In the genomic region with DNA sequence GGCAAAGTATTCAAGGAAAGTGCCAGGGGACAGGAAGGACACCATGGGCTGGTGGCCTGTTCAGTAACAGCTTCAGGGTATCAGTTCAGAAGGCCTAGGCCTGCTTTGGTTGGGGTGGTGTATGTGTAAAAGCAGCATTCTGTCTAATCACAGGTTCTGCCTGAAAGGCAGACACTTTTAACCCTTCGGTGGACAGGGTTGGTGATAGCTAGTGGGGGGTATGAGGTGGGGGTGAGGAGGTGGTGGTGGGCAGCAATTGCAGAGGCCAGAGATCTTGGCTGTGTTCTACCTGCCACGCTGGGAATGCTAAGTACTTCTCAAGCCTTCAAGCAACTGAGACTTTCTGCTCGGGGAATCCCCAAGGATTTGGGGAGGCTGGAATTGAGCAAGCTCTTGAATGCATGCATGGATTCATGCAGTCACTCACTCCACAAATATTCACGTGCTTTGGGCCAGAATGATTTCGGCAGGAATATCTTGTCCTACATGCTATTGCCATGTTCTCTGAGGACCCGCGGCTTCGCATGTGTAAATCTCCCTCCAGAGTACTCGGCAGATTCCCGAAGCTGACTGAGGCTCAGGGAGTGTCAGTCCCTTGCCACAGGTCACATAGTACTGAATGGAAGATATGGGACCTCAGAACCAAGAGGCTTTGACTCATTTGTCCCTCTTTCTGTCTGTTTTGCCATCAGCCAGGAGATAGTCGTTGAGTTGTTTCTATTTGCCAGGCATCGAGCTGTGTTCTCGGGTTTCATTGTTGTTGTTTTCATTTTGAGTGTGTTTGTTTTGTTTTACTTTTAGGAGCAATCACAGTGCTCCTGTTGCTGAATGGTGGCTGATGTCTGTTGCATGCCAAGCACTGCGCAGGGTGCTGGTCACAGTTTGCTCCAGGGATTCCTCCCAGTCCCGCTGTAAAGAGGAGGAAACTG, we compare ENCODE assay signal across 11 cellular contexts.
DNase-seq lines count a peak whose midpoint lies in the region; ATAC-seq lines count a peak whose summit lies in the region.
"Had no signal": no experiment of that assay in that cellular context is flagged by ENCODE, and none has a peak within 500 bp of the region (broad histone marks: within the 10 kb centered on the region; RNA-seq: fewer than 3 reads in every experiment).

No MANE protein-coding gene starts in this region.

- H3K4me3 ChIP-seq in thymus (ENCODE audit: low read length), result no peak overlapping the region

- no peaks in the 10 kb centered on the region for H3K27me3 Mint-ChIP-seq in activated T-cell treated with anti-CD3 and anti-CD28 coated beads, Interleukin-2, amount 50 U/mL, for 72 hours (ENCODE audit: low read depth)
- H3K27me3 Mint-ChIP-seq in activated naive CD8-positive, alpha-beta T cell treated with anti-CD3 and anti-CD28 coated beads, Interleukin-2, amount 50 U/mL, for 24 hours, result no peaks in the 10 kb centered on the region
- peaks cover 4% of the 10 kb centered on the region in 3 donors for H3K27me3 Mint-ChIP-seq in immature natural killer cell (ENCODE audit: low read depth in 3 of 3)

- no peaks in the 10 kb centered on the region for H3K9me3 ChIP-seq in thymus (ENCODE audit: control insufficient read depth)

- peaks cover 18% of the 10 kb centered on the region for H3K4me1 ChIP-seq in thymus (ENCODE audit: control insufficient read depth, insufficient read depth, low read length)

- no peak for DNase-seq in activated T-cell treated with anti-CD3 and anti-CD28 coated beads, Interleukin-2, amount 50 U/mL, for 72 hours
- DNase-seq in activated T-cell treated with anti-CD3 and anti-CD28 coated beads, Interleukin-2, amount 50 U/mL, for 48 hours, result no peak
- DNase-seq in activated naive CD8-positive, alpha-beta T cell treated with anti-CD3 and anti-CD28 coated beads, Interleukin-2, amount 50 U/mL, for 24 hours, result no peak
- DNase-seq in immature natural killer cell, result no peak
- DNase-seq in kidney glomerular epithelial cell (lab: John Stamatoyannopoulos, UW), result no peak
- DNase-seq in NCI-H1417 (lab: John Stamatoyannopoulos, UW), result no peak
- no peak for DNase-seq in left lobe of liver (ENCODE audit: low spot score)
- DNase-seq: mesendoderm, NCI-H2171 treated with DMSO at 0.1 percent for 48 hours had no signal

- H3K27ac ChIP-seq in thymus (ENCODE audit: low read depth), result peak overlapping the region; percentile 21
- H3K27ac ChIP-seq: HL-60 had no signal

- peaks cover 5% of the 10 kb centered on the region for H3K36me3 ChIP-seq in thymus (ENCODE audit: control insufficient read depth, insufficient read depth)

- peaks cover 2% of the 10 kb centered on the region in 2 donors for H3K36me3 Mint-ChIP-seq in activated T-cell treated with anti-CD3 and anti-CD28 coated beads, Interleukin-2, amount 50 U/mL, for 72 hours (ENCODE audit: insufficient read depth in 2 of 2)
- H3K36me3 Mint-ChIP-seq in activated naive CD8-positive, alpha-beta T cell treated with anti-CD3 and anti-CD28 coated beads, Interleukin-2, amount 50 U/mL, for 24 hours (ENCODE audit: low read depth), result peaks cover 4% of the 10 kb centered on the region
- H3K36me3 Mint-ChIP-seq in immature natural killer cell, result peaks cover 0 to 13% (median 0%) of the 10 kb centered on the region in 3 donors

- no peaks in the 10 kb centered on the region for H3K9me3 Mint-ChIP-seq in activated T-cell treated with anti-CD3 and anti-CD28 coated beads, Interleukin-2, amount 50 U/mL, for 72 hours
- no peaks in the 10 kb centered on the region for H3K9me3 Mint-ChIP-seq in activated naive CD8-positive, alpha-beta T cell treated with anti-CD3 and anti-CD28 coated beads, Interleukin-2, amount 50 U/mL, for 24 hours
- H3K9me3 Mint-ChIP-seq in immature natural killer cell, result no peaks in the 10 kb centered on the region

- peak overlapping the region; percentile 5 for H3K27ac Mint-ChIP-seq in activated T-cell treated with anti-CD3 and anti-CD28 coated beads, Interleukin-2, amount 50 U/mL, for 72 hours
- H3K27ac Mint-ChIP-seq in activated naive CD8-positive, alpha-beta T cell treated with anti-CD3 and anti-CD28 coated beads, Interleukin-2, amount 50 U/mL, for 24 hours, result peak overlapping the region; percentile 73
- peak overlapping the region; percentile 65 to 100 (median 98) for H3K27ac Mint-ChIP-seq in immature natural killer cell

- H3K4me3 Mint-ChIP-seq in activated T-cell treated with anti-CD3 and anti-CD28 coated beads, Interleukin-2, amount 50 U/mL, for 72 hours, result peak overlapping the region; percentile 31 to 32
- no peak overlapping the region for H3K4me3 Mint-ChIP-seq in activated naive CD8-positive, alpha-beta T cell treated with anti-CD3 and anti-CD28 coated beads, Interleukin-2, amount 50 U/mL, for 24 hours
- peak overlapping the region in 2 of 5 donors; percentile 35 to 46 for H3K4me3 Mint-ChIP-seq in immature natural killer cell

- ATAC-seq in activated T-cell treated with anti-CD3 and anti-CD28 coated beads, Interleukin-2, amount 50 U/mL, for 72 hours (replicated peaks in 1 of 2), result peak; percentile 54 to 56
- no peak for ATAC-seq in activated naive CD8-positive, alpha-beta T cell treated with anti-CD3 and anti-CD28 coated beads, Interleukin-2, amount 50 U/mL, for 24 hours
- ATAC-seq in left lobe of liver, result no peak

- WGBS in thymus, result 87% methylated on average over 15 of the region's 15 CpGs

- no peaks in the 10 kb centered on the region for H3K27me3 ChIP-seq in thymus (ENCODE audit: control insufficient read depth, insufficient read depth)

- peaks cover 96% of the 10 kb centered on the region for H3K4me1 Mint-ChIP-seq in activated T-cell treated with anti-CD3 and anti-CD28 coated beads, Interleukin-2, amount 50 U/mL, for 72 hours (ENCODE audit: low read depth)
- H3K4me1 Mint-ChIP-seq in activated naive CD8-positive, alpha-beta T cell treated with anti-CD3 and anti-CD28 coated beads, Interleukin-2, amount 50 U/mL, for 24 hours, result peaks cover 84% of the 10 kb centered on the region
- H3K4me1 Mint-ChIP-seq in immature natural killer cell, result peaks cover 79 to 87% of the 10 kb centered on the region in 2 donors

Comparison
In these comparisons a context has a peak if more than half of its experiments do, and no peak if none do; other contexts are left out.
1. ATAC-seq: peak in activated T-cell treated with anti-CD3 and anti-CD28 coated beads, Interleukin-2, amount 50 U/mL, for 72 hours (2 of 2); none in activated naive CD8-positive, alpha-beta T cell treated with anti-CD3 and anti-CD28 coated beads, Interleukin-2, amount 50 U/mL, for 24 hours (single experiment) and left lobe of liver (single experiment).
2. H3K27ac Mint-ChIP-seq: peak in every context shown above with its lines; median percentile 98 in immature natural killer cell; 73 in activated naive CD8-positive, alpha-beta T cell treated with anti-CD3 and anti-CD28 coated beads, Interleukin-2, amount 50 U/mL, for 24 hours; 5 in activated T-cell treated with anti-CD3 and anti-CD28 coated beads, Interleukin-2, amount 50 U/mL, for 72 hours.